ENCODE assay signal across 27 cellular contexts in genomic region chr1:59085101-59085500, GRCh38.
"Had no signal": no experiment of that assay in that cellular context is flagged by ENCODE, and none has a peak within 500 bp of the region (broad histone marks: within the 10 kb centered on the region; RNA-seq: fewer than 3 reads in every experiment).

No MANE protein-coding gene starts in this region.

- H3K4me1 ChIP-seq: prostate gland, tibial artery had no signal

- H3K4me3 Mint-ChIP-seq: endodermal cell; nephron progenitor cell; stimulated activated effector memory CD8-positive, alpha-beta T cell treated with anti-CD3 and anti-CD28 coated beads, Interleukin-12 subunit alpha, Interleukin-12 subunit beta, amount 100 ng/mL, for 72 hours; type B pancreatic cell had no signal

- H3K9me3 ChIP-seq: prostate gland, testis had no signal

- FAIRE-seq: colon, islet of Langerhans had no signal

- H3K9me3 Mint-ChIP-seq: stimulated activated effector memory CD8-positive, alpha-beta T cell treated with anti-CD3 and anti-CD28 coated beads, Interleukin-12 subunit alpha, Interleukin-12 subunit beta, amount 100 ng/mL, for 72 hours had no signal

- H3K27ac ChIP-seq: prostate gland, testis, tibial artery had no signal

- H3K27me3 Mint-ChIP-seq: type B pancreatic cell had no signal

- H3K27me3 ChIP-seq: esophagus squamous epithelium, heart right ventricle, right atrium auricular region, stomach, testis, tibial artery had no signal

- DNase-seq: effector CD8-positive, alpha-beta T cell; endodermal cell; erythroblast; esophagus squamous epithelium; foreskin melanocyte; glutamatergic neuron; heart right ventricle; hippocampal formation; left cardiac atrium; mesenchymal stem cell; midbrain; naive thymus-derived CD4-positive, alpha-beta T cell; nephron progenitor cell; nucleus accumbens; stimulated activated CD4-positive, alpha-beta T cell treated with anti-CD3 and anti-CD28 coated beads, Interleukin-2, amount 100 ng/mL, for 24 hours; stimulated activated CD4-positive, alpha-beta T cell treated with anti-CD3 and anti-CD28 coated beads, Interleukin-4, amount 100 ng/mL, for 24 hours; stimulated activated naive CD4-positive, alpha-beta T cell treated with Interleukin-2 at 50 U/mL for 16 hours; stomach; substantia nigra; testis; tibial artery had no signal

- ATAC-seq: naive thymus-derived CD4-positive, alpha-beta T cell; stimulated activated effector memory CD8-positive, alpha-beta T cell treated with anti-CD3 and anti-CD28 coated beads, Interleukin-12 subunit alpha, Interleukin-12 subunit beta, amount 100 ng/mL, for 72 hours had no signal

- H3K4me3 ChIP-seq: esophagus squamous epithelium, heart right ventricle, prostate gland, right atrium auricular region, stomach, testis, tibial artery had no signal

- H3K36me3 ChIP-seq: esophagus squamous epithelium, heart right ventricle, prostate gland, right atrium auricular region, stomach, tibial artery had no signal

- H3K36me3 Mint-ChIP-seq: stimulated activated effector memory CD8-positive, alpha-beta T cell treated with anti-CD3 and anti-CD28 coated beads, Interleukin-12 subunit alpha, Interleukin-12 subunit beta, amount 100 ng/mL, for 72 hours; type B pancreatic cell had no signal

- H3K27ac Mint-ChIP-seq: endodermal cell, nephron progenitor cell, type B pancreatic cell had no signal
